In genomic region chr17:48024149-48025039, GRCh38 we compare ENCODE assay signal across 8 cellular contexts. TPM values are rescaled to one million over a fixed set of nuclear protein-coding genes. Genes with fewer than 3 reads are reported as not detected.
DNase-seq lines count a peak whose midpoint lies in the region; ATAC-seq and TF ChIP-seq lines count a peak whose summit lies in the region.

No MANE protein-coding gene starts in this region.

- no peaks in the 10 kb centered on the region for H3K9me3 ChIP-seq in gastroesophageal sphincter

- WGBS in gastroesophageal sphincter (ENCODE audit: low coverage in 1 of 2), 2 donors, result 0 to 2% methylated on average over 12 to 20 of the region's 54 CpGs

- H2AFZ ChIP-seq in ACC112 (ENCODE audit: low read length, unreplicated experiment), result peak overlapping the region; percentile 63

- ATAC-seq in GM18868 (IDR thresholded peaks at IDR 0.05; ENCODE audit: unreplicated experiment) (peak; percentile 9), gastroesophageal sphincter (peak; percentile 8), GM18520 (IDR thresholded peaks at IDR 0.05; ENCODE audit: unreplicated experiment) (no peak), HG03095 (IDR thresholded peaks at IDR 0.05; ENCODE audit: unreplicated experiment) (no peak)

- H3K9me3 Mint-ChIP-seq in activated T-helper 2 cell treated with anti-CD3 and anti-CD28 coated beads, Interferon-gamma antibody, Interleukin-2, Interleukin-4, amounts not matched to agents 10 μg/mL and 5 μg/mL and 100 μg/mL, durations not matched to agents 14 hours and 24 hours and 36 hours, result no peaks in the 10 kb centered on the region
- H3K9me3 Mint-ChIP-seq in osteocyte (ENCODE audit: unreplicated experiment), result no peaks in the 10 kb centered on the region

- intact Hi-C loops in activated T-helper 2 cell treated with anti-CD3 and anti-CD28 coated beads, Interferon-gamma antibody, Interleukin-2, Interleukin-4, amounts not matched to agents 10 μg/mL and 5 μg/mL and 100 μg/mL, durations not matched to agents 14 hours and 24 hours and 36 hours (cut with micrococcal nuclease), result loop anchor here (1.0 to 10.0 kb wide), 8 partner anchors 24 to 594 kb away; partner anchors contain the start of genes CBX1, CDK5RAP3 and NFE2L1

- TF ChIP-seq CTCF in gastroesophageal sphincter (IDR thresholded peaks at IDR 0.05) (no peak), osteocyte (IDR thresholded peaks at IDR 0.05) (no peak)

- peaks cover 32% of the 10 kb centered on the region for H3K27me3 Mint-ChIP-seq in activated T-helper 2 cell treated with anti-CD3 and anti-CD28 coated beads, Interferon-gamma antibody, Interleukin-2, Interleukin-4, amounts not matched to agents 10 μg/mL and 5 μg/mL and 100 μg/mL, durations not matched to agents 14 hours and 24 hours and 36 hours (ENCODE audit: low read depth)
- H3K27me3 Mint-ChIP-seq in osteocyte (ENCODE audit: unreplicated experiment), result peaks cover 8% of the 10 kb centered on the region

- peak overlapping the region; percentile 82 for H3K27ac Mint-ChIP-seq in activated T-helper 2 cell treated with anti-CD3 and anti-CD28 coated beads, Interferon-gamma antibody, Interleukin-2, Interleukin-4, amounts not matched to agents 10 μg/mL and 5 μg/mL and 100 μg/mL, durations not matched to agents 14 hours and 24 hours and 36 hours
- H3K27ac Mint-ChIP-seq in osteocyte (ENCODE audit: unreplicated experiment), result peak overlapping the region; percentile 93

- H3K79me2 ChIP-seq in ACC112 (ENCODE audit: control insufficient read depth, insufficient read depth, low read length, unreplicated experiment), result no peaks in the 10 kb centered on the region

- peaks cover 28% of the 10 kb centered on the region for H3K4me1 Mint-ChIP-seq in activated T-helper 2 cell treated with anti-CD3 and anti-CD28 coated beads, Interferon-gamma antibody, Interleukin-2, Interleukin-4, amounts not matched to agents 10 μg/mL and 5 μg/mL and 100 μg/mL, durations not matched to agents 14 hours and 24 hours and 36 hours (ENCODE audit: low read depth)
- peaks cover 37% of the 10 kb centered on the region for H3K4me1 Mint-ChIP-seq in osteocyte (ENCODE audit: unreplicated experiment)

- H3K4me3 ChIP-seq in ACC112 (ENCODE audit: low read depth, low read length), result peak overlapping the region; percentile 68
- H3K4me3 ChIP-seq in gastroesophageal sphincter, result peak overlapping the region; percentile 24 to 57

- peak overlapping the region; percentile 86 for H3K4me3 Mint-ChIP-seq in activated T-helper 2 cell treated with anti-CD3 and anti-CD28 coated beads, Interferon-gamma antibody, Interleukin-2, Interleukin-4, amounts not matched to agents 10 μg/mL and 5 μg/mL and 100 μg/mL, durations not matched to agents 14 hours and 24 hours and 36 hours (ENCODE audit: low read depth)
- peak overlapping the region; percentile 76 for H3K4me3 Mint-ChIP-seq in osteocyte (ENCODE audit: unreplicated experiment)

- no peak for TF ChIP-seq EP300 in gastroesophageal sphincter (IDR thresholded peaks at IDR 0.05)

- H3K4me1 ChIP-seq in ACC112 (ENCODE audit: control insufficient read depth, insufficient read depth, low read length, unreplicated experiment) (peaks cover 16% of the 10 kb centered on the region), gastroesophageal sphincter (peaks cover 3 to 46% (median 32%) of the 10 kb centered on the region in 3 donors)

- H3K36me3 Mint-ChIP-seq in activated T-helper 2 cell treated with anti-CD3 and anti-CD28 coated beads, Interferon-gamma antibody, Interleukin-2, Interleukin-4, amounts not matched to agents 10 μg/mL and 5 μg/mL and 100 μg/mL, durations not matched to agents 14 hours and 24 hours and 36 hours (ENCODE audit: low read depth), result no peaks in the 10 kb centered on the region
- H3K36me3 Mint-ChIP-seq in osteocyte (ENCODE audit: unreplicated experiment), result no peaks in the 10 kb centered on the region

- no peaks in the 10 kb centered on the region for H3K36me3 ChIP-seq in ACC112 (ENCODE audit: insufficient read depth, low read length)
- H3K36me3 ChIP-seq in gastroesophageal sphincter, result no peaks in the 10 kb centered on the region

- no peaks in the 10 kb centered on the region for H3K27me3 ChIP-seq in ACC112 (ENCODE audit: insufficient read depth, low read length)
- peaks cover 22% of the 10 kb centered on the region for H3K27me3 ChIP-seq in gastroesophageal sphincter

- H3K27ac ChIP-seq in ACC112 (ENCODE audit: low read depth, low read length) (peak overlapping the region; percentile 24; the same call in 1 of the 2 replicates), gastroesophageal sphincter (peak overlapping the region; percentile 35 to 93 (median 86))

- TF ChIP-seq POLR2A in gastroesophageal sphincter (IDR thresholded peaks at IDR 0.05), result no peak

- DNase-seq in NCI-H774 (lab: John Stamatoyannopoulos, UW) (peak; percentile 62), osteocyte (ENCODE audit: extremely low spot score, unreplicated experiment) (no peak)
- DNase-seq in activated T-helper 2 cell treated with anti-CD3 and anti-CD28 coated beads, Interferon-gamma antibody, Interleukin-2, Interleukin-4, amounts not matched to agents 10 μg/mL and 5 μg/mL and 100 μg/mL, durations not matched to agents 14 hours and 24 hours and 36 hours (ENCODE audit: low spot score), result peak; percentile 57

RNA-seq across cellular contexts. Expression of gene COPZ2, which starts 13.2 kb away (rescaled TPM):
- 5.7 and 5.9 TPM in 2 replicates for total RNA-seq in activated T-helper 2 cell treated with anti-CD3 and anti-CD28 coated beads, Interferon-gamma antibody, Interleukin-2, Interleukin-4, amounts not matched to agents 10 μg/mL and 5 μg/mL and 100 μg/mL, durations not matched to agents 14 hours and 24 hours and 36 hours
- total RNA-seq in gastroesophageal sphincter, result 10 to 100 TPM; 40.6 to 75.5 (median 49.4) TPM
- total RNA-seq in osteocyte, result 49.4 and 53.4 TPM in 2 replicates

RNA-seq across cellular contexts. Expression of gene NFE2L1, which starts 23.8 kb away (rescaled TPM):
- 66.2 and 71.3 TPM in 2 replicates for total RNA-seq in activated T-helper 2 cell treated with anti-CD3 and anti-CD28 coated beads, Interferon-gamma antibody, Interleukin-2, Interleukin-4, amounts not matched to agents 10 μg/mL and 5 μg/mL and 100 μg/mL, durations not matched to agents 14 hours and 24 hours and 36 hours
- total RNA-seq in gastroesophageal sphincter, result 100 to 1,000 TPM; 166 to 289 (median 182) TPM
- total RNA-seq in osteocyte, result 250 and 278 TPM in 2 replicates

RNA-seq across cellular contexts. Expression of gene CDK5RAP3, which starts 53.5 kb away (rescaled TPM):
- 192 and 199 TPM in 2 replicates for total RNA-seq in activated T-helper 2 cell treated with anti-CD3 and anti-CD28 coated beads, Interferon-gamma antibody, Interleukin-2, Interleukin-4, amounts not matched to agents 10 μg/mL and 5 μg/mL and 100 μg/mL, durations not matched to agents 14 hours and 24 hours and 36 hours
- 10 to 100 TPM; 43.8 to 98.8 (median 63.8) TPM for total RNA-seq in gastroesophageal sphincter
- 136 and 148 TPM in 2 replicates for total RNA-seq in osteocyte

Comparison
In these comparisons a context has a peak if more than half of its experiments do, and no peak if none do; other contexts are left out.
1. ATAC-seq: peak in GM18868 (single experiment) and gastroesophageal sphincter (single experiment); none in GM18520 (single experiment) and HG03095 (single experiment).